Comparison of ENCODE assay signal across 13 cellular contexts in the genomic region with DNA sequence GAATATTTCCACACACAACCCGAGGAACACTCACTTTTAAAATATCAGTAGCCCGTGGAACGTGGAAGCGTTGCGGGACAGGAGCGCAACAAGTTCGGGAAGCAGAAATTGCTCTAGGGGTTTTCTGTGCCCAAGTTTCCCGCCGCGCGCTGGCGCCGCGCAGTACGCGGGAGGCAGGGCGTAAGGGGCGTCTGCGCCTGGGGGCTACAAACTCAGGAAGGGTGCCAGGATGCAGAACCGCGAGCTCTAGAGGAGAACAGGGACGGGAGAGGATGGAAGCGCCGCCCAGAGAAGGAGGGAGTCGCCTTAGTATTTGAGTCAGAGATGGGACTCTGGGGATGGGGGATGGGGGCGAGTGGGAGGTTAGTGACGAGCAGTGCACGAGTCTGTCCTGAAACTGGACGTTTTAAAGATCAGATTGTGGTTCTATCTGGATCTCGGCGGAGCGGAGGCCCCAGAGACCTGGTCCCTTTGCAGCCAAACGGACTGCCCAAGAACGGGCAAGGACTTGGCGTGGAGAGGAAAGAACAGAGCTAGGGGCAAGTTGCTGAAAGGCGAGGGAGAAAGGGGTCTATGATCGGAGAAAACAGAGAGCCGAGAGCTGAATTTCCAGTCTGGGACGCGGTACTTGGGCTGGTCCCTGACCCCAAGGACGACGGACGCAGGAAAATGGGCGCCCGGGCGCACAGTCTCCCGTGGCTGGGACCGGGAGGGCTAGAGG. TPM values are rescaled to one million over a fixed set of nuclear protein-coding genes. Genes with fewer than 3 reads are reported as not detected.
A peak's percentile ranks its signal among the peaks of the same experiment; 100 is the strongest.
DNase-seq lines count a peak whose midpoint lies in the region; ATAC-seq and TF ChIP-seq lines count a peak whose summit lies in the region.
"Had no signal": no experiment of that assay in that cellular context is flagged by ENCODE, and none has a peak within 500 bp of the region (broad histone marks: within the 10 kb centered on the region; RNA-seq: fewer than 3 reads in every experiment).

No MANE protein-coding gene starts in this region.

- DNase-seq in activated naive CD4-positive, alpha-beta T cell treated with anti-CD3 and anti-CD28 coated beads, Interleukin-2, amount 10 ng/mL, durations not matched to agents 7 days and 5 days: no peak
- DNase-seq in activated naive CD4-positive, alpha-beta T cell treated with Interleukin-2 at 50 U/mL for 16 hours: no peak
- DNase-seq in WTC11 (ENCODE audit: low spot score) (peak; percentile 62), brain microvascular endothelial cell (no peak), 8988T (no peak)
- DNase-seq: left lung, NCI-H2081 treated with DMSO at 0.1 percent for 48 hours, small intestine had no signal

- no peaks in the 10 kb centered on the region for H3K36me3 ChIP-seq in iPS-20b (ENCODE audit: insufficient read depth, low read depth, low read length)
- H3K36me3 ChIP-seq in subcutaneous abdominal adipose tissue (ENCODE audit: control insufficient read depth in 5 of 5, insufficient read depth in 5 of 5, low read length in 5 of 5): no peaks in the 10 kb centered on the region
- no peaks in the 10 kb centered on the region for H3K36me3 ChIP-seq in brain microvascular endothelial cell (replicated peaks)
- H3K36me3 ChIP-seq: HAP-1, left lung had no signal

- POLR2A ChIA-PET in WTC11 (lab: Charles Lee): interaction anchor here (1.0 kb wide), 1 partner anchor 85 kb away, joined by 3 read pairs; a partner anchor contains a TSS

- H3K4me3 ChIP-seq in iPS-20b (ENCODE audit: low read length) (peak overlapping the region; percentile 73), subcutaneous abdominal adipose tissue (ENCODE audit: low read depth in 1 of 5, low read length in 5 of 5) (peak overlapping the region in 3 of 5 donors; percentile 17 to 42 (median 40)), brain microvascular endothelial cell (ENCODE audit: low read depth, low read length) (no peak overlapping the region)
- H3K4me3 ChIP-seq: HAP-1, left lung had no signal

- H3K9ac ChIP-seq in iPS-20b (ENCODE audit: low read depth, low read length) (peak overlapping the region; percentile 55; the same call in 1 of the 2 replicates), subcutaneous abdominal adipose tissue (ENCODE audit: low read length in 5 of 5) (no peak overlapping the region)

- peaks cover 4% of the 10 kb centered on the region; the same call in 1 of the 2 replicates for H3K4me1 ChIP-seq in iPS-20b (ENCODE audit: insufficient read depth, low read length)
- peaks cover 0 to 25% (median 16%) of the 10 kb centered on the region in 5 donors for H3K4me1 ChIP-seq in subcutaneous abdominal adipose tissue (ENCODE audit: control insufficient read depth in 5 of 5, insufficient read depth in 5 of 5, low read length in 5 of 5)
- H3K4me1 ChIP-seq: HAP-1 had no signal

- H3K9me3 ChIP-seq in iPS-20b (ENCODE audit: insufficient read depth, low read depth, low read length): peaks cover 8% of the 10 kb centered on the region; the same call in 1 of the 2 replicates
- no peaks in the 10 kb centered on the region for H3K9me3 ChIP-seq in subcutaneous abdominal adipose tissue (ENCODE audit: control insufficient read depth in 5 of 5, low read length in 5 of 5)
- H3K9me3 ChIP-seq: HAP-1, left lung had no signal

- H3K27me3 ChIP-seq in iPS-20b (ENCODE audit: insufficient read depth, low read length): peaks cover 97% of the 10 kb centered on the region
- H3K27me3 ChIP-seq in subcutaneous abdominal adipose tissue (ENCODE audit: control insufficient read depth in 5 of 5, insufficient read depth in 4 of 5, low read length in 5 of 5): peaks cover 38 to 73% (median 64%) of the 10 kb centered on the region in 5 donors
- peaks cover 77% of the 10 kb centered on the region for H3K27me3 ChIP-seq in brain microvascular endothelial cell (replicated peaks)

- no peak for TF ChIP-seq CTCF in WTC11 (IDR thresholded peaks at IDR 0.05)
- TF ChIP-seq CTCF in brain microvascular endothelial cell (IDR thresholded peaks at IDR 0.05; ENCODE audit: low read depth, low read length, missing control alignments): no peak

- CTCF ChIA-PET in activated naive CD4-positive, alpha-beta T cell treated with anti-CD3 and anti-CD28 coated beads, Interleukin-2, amount 10 ng/mL, durations not matched to agents 7 days and 5 days (lab: Charles Lee): no interaction called here
- CTCF ChIA-PET in WTC11 (lab: Charles Lee): interaction anchor here (0.6 to 1.3 kb wide), 4 partner anchors 44 to 181 kb away, joined by 3 to 5 read pairs (median 4); no protein-coding TSS in a partner anchor

- in situ Hi-C loops in brain microvascular endothelial cell (cut with HindIII; ENCODE audit: low pct_ligation_motif_present, low sequenced_read_pairs): no loop called here

- H3K27ac Mint-ChIP-seq in activated naive CD4-positive, alpha-beta T cell treated with anti-CD3 and anti-CD28 coated beads, Interleukin-2, amount 10 ng/mL, durations not matched to agents 7 days and 5 days: peak overlapping the region; percentile 5
- peak overlapping the region; percentile 41; the same call in 1 of the 2 replicates for H3K27ac Mint-ChIP-seq in WTC11
- H3K27ac Mint-ChIP-seq: CD14-positive monocyte had no signal

- peaks cover 18% of the 10 kb centered on the region for H3K4me1 Mint-ChIP-seq in activated naive CD4-positive, alpha-beta T cell treated with anti-CD3 and anti-CD28 coated beads, Interleukin-2, amount 10 ng/mL, durations not matched to agents 7 days and 5 days
- H3K4me1 Mint-ChIP-seq in WTC11: peaks cover 42% of the 10 kb centered on the region

- no peak overlapping the region for H3K4me3 Mint-ChIP-seq in activated naive CD4-positive, alpha-beta T cell treated with anti-CD3 and anti-CD28 coated beads, Interleukin-2, amount 10 ng/mL, durations not matched to agents 7 days and 5 days
- peak overlapping the region; percentile 87 for H3K4me3 Mint-ChIP-seq in WTC11

- H3K9me3 Mint-ChIP-seq in activated naive CD4-positive, alpha-beta T cell treated with anti-CD3 and anti-CD28 coated beads, Interleukin-2, amount 10 ng/mL, durations not matched to agents 7 days and 5 days: no peaks in the 10 kb centered on the region
- no peaks in the 10 kb centered on the region for H3K9me3 Mint-ChIP-seq in WTC11

- peaks cover 4% of the 10 kb centered on the region for H3K36me3 Mint-ChIP-seq in activated naive CD4-positive, alpha-beta T cell treated with anti-CD3 and anti-CD28 coated beads, Interleukin-2, amount 10 ng/mL, durations not matched to agents 7 days and 5 days
- peaks cover 5% of the 10 kb centered on the region for H3K36me3 Mint-ChIP-seq in WTC11

- ATAC-seq in WTC11 (peak; percentile 40), HG02678 (IDR thresholded peaks at IDR 0.05; ENCODE audit: unreplicated experiment) (no peak)
- ATAC-seq: left lung had no signal

- no peak overlapping the region for H3K27ac ChIP-seq in iPS-20b (ENCODE audit: low read length)
- H3K27ac ChIP-seq in subcutaneous abdominal adipose tissue (ENCODE audit: low read depth, low read length): no peak overlapping the region
- no peak overlapping the region for H3K27ac ChIP-seq in brain microvascular endothelial cell
- H3K27ac ChIP-seq: left lung had no signal

- peaks cover 74% of the 10 kb centered on the region for H3K27me3 Mint-ChIP-seq in activated naive CD4-positive, alpha-beta T cell treated with anti-CD3 and anti-CD28 coated beads, Interleukin-2, amount 10 ng/mL, durations not matched to agents 7 days and 5 days
- H3K27me3 Mint-ChIP-seq in WTC11 (ENCODE audit: low read depth): peaks cover 100% of the 10 kb centered on the region

TF ChIP-seq in WTC11, 78 proteins besides CTCF, POLR2A, EP300 and RAD21:
- TF ChIP-seq HMGA2 (CRISPR knock-in tag; IDR thresholded peaks at IDR 0.05): no peak
- no peak for TF ChIP-seq TCF7 (CRISPR knock-in tag; IDR thresholded peaks at IDR 0.05; ENCODE audit: low read depth)
- peak; percentile 30; the same call in 1 of the 2 replicates for TF ChIP-seq SP1 (CRISPR knock-in tag; conservative IDR thresholded peaks at IDR 0.05)
- TF ChIP-seq, protein P1, sequence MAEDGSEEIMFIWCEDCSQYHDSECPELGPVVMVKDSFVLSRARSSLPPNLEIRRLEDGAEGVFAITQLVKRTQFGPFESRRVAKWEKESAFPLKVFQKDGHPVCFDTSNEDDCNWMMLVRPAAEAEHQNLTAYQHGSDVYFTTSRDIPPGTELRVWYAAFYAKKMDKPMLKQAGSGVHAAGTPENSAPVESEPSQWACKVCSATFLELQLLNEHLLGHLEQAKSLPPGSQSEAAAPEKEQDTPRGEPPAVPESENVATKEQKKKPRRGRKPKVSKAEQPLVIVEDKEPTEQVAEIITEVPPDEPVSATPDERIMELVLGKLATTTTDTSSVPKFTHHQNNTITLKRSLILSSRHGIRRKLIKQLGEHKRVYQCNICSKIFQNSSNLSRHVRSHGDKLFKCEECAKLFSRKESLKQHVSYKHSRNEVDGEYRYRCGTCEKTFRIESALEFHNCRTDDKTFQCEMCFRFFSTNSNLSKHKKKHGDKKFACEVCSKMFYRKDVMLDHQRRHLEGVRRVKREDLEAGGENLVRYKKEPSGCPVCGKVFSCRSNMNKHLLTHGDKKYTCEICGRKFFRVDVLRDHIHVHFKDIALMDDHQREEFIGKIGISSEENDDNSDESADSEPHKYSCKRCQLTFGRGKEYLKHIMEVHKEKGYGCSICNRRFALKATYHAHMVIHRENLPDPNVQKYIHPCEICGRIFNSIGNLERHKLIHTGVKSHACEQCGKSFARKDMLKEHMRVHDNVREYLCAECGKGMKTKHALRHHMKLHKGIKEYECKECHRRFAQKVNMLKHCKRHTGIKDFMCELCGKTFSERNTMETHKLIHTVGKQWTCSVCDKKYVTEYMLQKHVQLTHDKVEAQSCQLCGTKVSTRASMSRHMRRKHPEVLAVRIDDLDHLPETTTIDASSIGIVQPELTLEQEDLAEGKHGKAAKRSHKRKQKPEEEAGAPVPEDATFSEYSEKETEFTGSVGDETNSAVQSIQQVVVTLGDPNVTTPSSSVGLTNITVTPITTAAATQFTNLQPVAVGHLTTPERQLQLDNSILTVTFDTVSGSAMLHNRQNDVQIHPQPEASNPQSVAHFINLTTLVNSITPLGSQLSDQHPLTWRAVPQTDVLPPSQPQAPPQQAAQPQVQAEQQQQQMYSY (CRISPR knock-in tag; IDR thresholded peaks at IDR 0.05): 0 out of 2 replicates have a peak, but pooled peaks have one; percentile 5
- TF ChIP-seq IRF2 (CRISPR knock-in tag; IDR thresholded peaks at IDR 0.05; ENCODE audit: borderline replicate concordance, low read depth): no peak
- 0 out of 2 replicates have a peak, but pooled peaks have one; percentile 43 for TF ChIP-seq MYBL2 (CRISPR knock-in tag; IDR thresholded peaks at IDR 0.05)

RNA-seq across cellular contexts. Expression of a gene that starts 4.7 kb away (rescaled TPM):
- total RNA-seq in WTC11 (2021): not detected in 3 replicates
- total RNA-seq: left lung had no signal
